ENCODE assay signal across 20 cellular contexts in the genomic region with DNA sequence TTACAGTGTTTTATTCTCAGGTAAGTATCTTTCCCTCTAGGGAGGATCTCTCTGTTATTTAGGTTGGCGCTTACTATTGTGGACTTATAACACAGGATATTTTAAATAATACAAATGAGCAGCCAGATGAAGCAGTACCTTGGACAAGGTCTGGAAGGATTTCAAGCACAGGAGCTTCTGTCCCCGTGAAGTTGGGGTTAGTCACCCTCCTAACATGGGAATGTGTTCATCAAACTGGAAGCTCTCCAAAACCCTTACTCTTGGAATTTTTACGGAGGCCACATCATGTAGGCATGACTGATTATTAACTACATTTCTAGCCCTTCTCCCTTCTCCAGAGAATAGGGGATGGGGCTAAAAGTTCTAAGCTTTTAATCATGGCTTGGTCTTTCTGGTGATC. TPM values are rescaled to one million over a fixed set of nuclear protein-coding genes. Genes with fewer than 3 reads are reported as not detected.
DNase-seq lines count a peak whose midpoint lies in the region; ATAC-seq lines count a peak whose summit lies in the region.
"Had no signal": no experiment of that assay in that cellular context is flagged by ENCODE, and none has a peak within 500 bp of the region (broad histone marks: within the 10 kb centered on the region; RNA-seq: fewer than 3 reads in every experiment).

No MANE protein-coding gene starts in this region.

- no peaks in the 10 kb centered on the region for H3K9me3 ChIP-seq in naive thymus-derived CD4-positive, alpha-beta T cell (ENCODE audit: control insufficient read depth in 2 of 3, low read length in 3 of 3)
- H3K9me3 ChIP-seq: gastroesophageal sphincter, thoracic aorta had no signal

- CTCF ChIA-PET in naive thymus-derived CD4-positive, alpha-beta T cell (lab: Charles Lee), result no interaction called here

- no peak for ATAC-seq in GM19397 (IDR thresholded peaks at IDR 0.05; ENCODE audit: unreplicated experiment)
- no peak for ATAC-seq in GM18498 (IDR thresholded peaks at IDR 0.05; ENCODE audit: unreplicated experiment)
- ATAC-seq in naive thymus-derived CD4-positive, alpha-beta T cell, result no peak
- ATAC-seq: gastroesophageal sphincter had no signal

- H3K27ac Mint-ChIP-seq in naive thymus-derived CD4-positive, alpha-beta T cell, result no peak overlapping the region
- H3K27ac Mint-ChIP-seq: activated naive CD8-positive, alpha-beta T cell treated with anti-CD3 and anti-CD28 coated beads, Interleukin-2, amount 10 ng/mL, durations not matched to agents 7 days and 5 days; IgD-negative memory B cell; progenitor cell of endocrine pancreas had no signal

- peaks cover 0 to 11% (median 0%) of the 10 kb centered on the region in 11 donors for H3K9me3 Mint-ChIP-seq in naive thymus-derived CD4-positive, alpha-beta T cell

- POLR2A ChIA-PET in naive thymus-derived CD4-positive, alpha-beta T cell (lab: Charles Lee), result no interaction called here

- no peak overlapping the region for H3K4me3 Mint-ChIP-seq in naive thymus-derived CD4-positive, alpha-beta T cell
- H3K4me3 Mint-ChIP-seq: activated naive CD8-positive, alpha-beta T cell treated with anti-CD3 and anti-CD28 coated beads, Interleukin-2, amount 10 ng/mL, durations not matched to agents 7 days and 5 days; IgD-negative memory B cell had no signal

- H3K36me3 ChIP-seq in naive thymus-derived CD4-positive, alpha-beta T cell (ENCODE audit: control insufficient read depth in 2 of 3, insufficient read depth in 3 of 3, low read length in 3 of 3), result no peaks in the 10 kb centered on the region
- H3K36me3 ChIP-seq: gastroesophageal sphincter, thoracic aorta had no signal

- no peak overlapping the region for H3K27ac ChIP-seq in naive thymus-derived CD4-positive, alpha-beta T cell (ENCODE audit: low read depth, low read length)
- H3K27ac ChIP-seq: gastroesophageal sphincter, thoracic aorta had no signal

- H3K27me3 ChIP-seq in naive thymus-derived CD4-positive, alpha-beta T cell (ENCODE audit: control insufficient read depth in 2 of 2, insufficient read depth in 2 of 2, low read length in 2 of 2), result no peaks in the 10 kb centered on the region
- H3K27me3 ChIP-seq: gastroesophageal sphincter had no signal

- intact Hi-C loops in naive thymus-derived CD4-positive, alpha-beta T cell (cut with micrococcal nuclease), result no loop called here

- no peaks in the 10 kb centered on the region for H3K36me3 Mint-ChIP-seq in naive thymus-derived CD4-positive, alpha-beta T cell
- H3K36me3 Mint-ChIP-seq: activated naive CD8-positive, alpha-beta T cell treated with anti-CD3 and anti-CD28 coated beads, Interleukin-2, amount 10 ng/mL, durations not matched to agents 7 days and 5 days; IgD-negative memory B cell had no signal

- no peaks in the 10 kb centered on the region for H3K4me1 ChIP-seq in naive thymus-derived CD4-positive, alpha-beta T cell (ENCODE audit: control insufficient read depth in 2 of 2, insufficient read depth in 2 of 2, low read length in 2 of 2)
- H3K4me1 ChIP-seq: gastroesophageal sphincter had no signal

- peak; percentile 50 for DNase-seq in AG08395 (ENCODE audit: low spot score)
- peak; percentile 75 for DNase-seq in HT1080 (ENCODE audit: low read depth)
- peak; percentile 52 for DNase-seq in astrocyte of the hippocampus (ENCODE audit: low read depth, low spot score)
- DNase-seq in iris pigment epithelial cell (ENCODE audit: low read depth), result peak; percentile 60
- no peak for DNase-seq in DMS79 (lab: John Stamatoyannopoulos, UW)
- DNase-seq in naive thymus-derived CD4-positive, alpha-beta T cell, result no peak
- DNase-seq: activated CD4-positive, alpha-beta T cell treated with anti-CD3 and anti-CD28 coated beads for 48 hours; activated naive CD8-positive, alpha-beta T cell treated with anti-CD3 and anti-CD28 coated beads, Interleukin-2, amount 10 ng/mL, durations not matched to agents 7 days and 5 days; cortex of kidney; kidney; NCI-H1436; NCI-H510A treated with DMSO at 0.1 percent for 48 hours; stimulated activated CD4-positive, alpha-beta T cell treated with anti-CD3 and anti-CD28 coated beads, Interleukin-1b, Interleukin-23, amount 100 ng/mL, for 48 hours; T-helper 1 cell had no signal

- H3K27me3 Mint-ChIP-seq in naive thymus-derived CD4-positive, alpha-beta T cell, result peaks cover 0 to 4% (median 0%) of the 10 kb centered on the region in 5 donors
- H3K27me3 Mint-ChIP-seq: activated naive CD8-positive, alpha-beta T cell treated with anti-CD3 and anti-CD28 coated beads, Interleukin-2, amount 10 ng/mL, durations not matched to agents 7 days and 5 days; progenitor cell of endocrine pancreas had no signal

- no peaks in the 10 kb centered on the region for H3K4me1 Mint-ChIP-seq in naive thymus-derived CD4-positive, alpha-beta T cell
- H3K4me1 Mint-ChIP-seq: activated naive CD8-positive, alpha-beta T cell treated with anti-CD3 and anti-CD28 coated beads, Interleukin-2, amount 10 ng/mL, durations not matched to agents 7 days and 5 days; IgD-negative memory B cell had no signal

- no peak overlapping the region for H3K4me3 ChIP-seq in naive thymus-derived CD4-positive, alpha-beta T cell (ENCODE audit: low read length)
- H3K4me3 ChIP-seq: gastroesophageal sphincter, thoracic aorta had no signal

RNA-seq across cellular contexts. Expression of gene SPRY2, which starts 38.3 kb away (rescaled TPM):
- total RNA-seq in HT1080 (2014; rRNA removed; shearing (Covaris generic)), result 30.9 and 45.6 TPM in 2 replicates
- 80.9 and 94.5 TPM in 2 replicates for polyA plus RNA-seq in HT1080 (2015; cell fraction: cytosol; rRNA removed)
- polyA plus RNA-seq in HT1080 (2015; cell fraction: nucleus; rRNA removed), result 67.0 and 71.9 TPM in 2 replicates
- 1 to 10 TPM in 1 of 5 experiments, under 1 TPM in 2, not detected in 2; 0.13 to 1.2 (median 0.16) TPM for total RNA-seq in naive thymus-derived CD4-positive, alpha-beta T cell
- not detected for polyA plus RNA-seq in naive thymus-derived CD4-positive, alpha-beta T cell
- polyA plus RNA-seq: IgD-negative memory B cell had no signal

Comparison
In these comparisons a context has a peak if more than half of its experiments do, and no peak if none do; other contexts are left out.
1. DNase-seq: peak in AG08395 (single experiment), HT1080 (single experiment), astrocyte of the hippocampus (single experiment) and iris pigment epithelial cell (single experiment); none in DMS79 (single experiment) and naive thymus-derived CD4-positive, alpha-beta T cell (0 of 9).
2. RNA of gene SPRY2, which starts 38.3 kb away (total RNA-seq): 30.9 to 45.6 TPM in HT1080; 0.13 to 1.2 TPM in naive thymus-derived CD4-positive, alpha-beta T cell; every median in the first group is over 10 times any median in the second.